ENCODE assay signal across 8 cellular contexts in the genomic region with DNA sequence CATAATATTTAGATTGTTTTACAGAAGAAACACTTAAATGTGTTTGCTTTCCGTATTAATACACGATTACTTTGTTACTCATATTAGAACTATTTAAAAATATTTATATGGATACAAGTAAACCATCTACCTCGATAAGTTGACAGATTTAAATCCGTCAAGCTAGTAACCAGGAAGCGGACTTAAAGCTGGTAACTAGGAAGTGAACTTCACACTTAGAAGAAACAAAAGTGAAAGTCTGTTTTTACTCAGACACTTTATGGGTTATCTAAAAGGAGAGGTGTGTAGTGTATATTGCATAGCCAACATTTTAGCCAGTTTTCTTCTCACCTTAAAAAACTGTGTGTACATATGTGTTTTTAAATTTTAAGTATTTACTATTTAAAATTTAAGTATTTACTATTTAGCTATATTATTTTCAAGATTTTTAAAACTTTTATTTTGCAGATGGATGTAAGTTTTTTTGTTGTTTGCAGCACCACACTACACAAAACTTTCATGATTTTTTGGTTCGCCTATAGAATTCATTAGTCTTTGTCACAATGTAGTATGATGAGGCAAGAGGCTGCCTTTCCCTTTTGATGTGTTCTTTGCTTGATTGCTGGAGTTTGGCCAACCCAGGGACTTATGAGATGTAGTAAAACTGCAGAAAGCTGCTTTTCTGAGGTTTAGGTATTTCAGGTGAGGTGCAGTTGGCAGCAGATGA. TPM values are rescaled to one million over a fixed set of nuclear protein-coding genes. Genes with fewer than 3 reads are reported as not detected.
DNase-seq lines count a peak whose midpoint lies in the region; ATAC-seq, FAIRE-seq and TF ChIP-seq lines count a peak whose summit lies in the region.

No MANE protein-coding gene starts in this region.

- H3K23me2 ChIP-seq in H9 (ENCODE audit: insufficient read length, low read depth, low read length, poor library complexity, severe bottlenecking): peaks cover 7% of the 10 kb centered on the region

- H2BK5ac ChIP-seq in H9 (ENCODE audit: insufficient read length, low read length): no peak overlapping the region

- H2BK120ac ChIP-seq in H9 (ENCODE audit: low read depth, low read length, poor library complexity, severe bottlenecking): no peak overlapping the region

- FAIRE-seq in kidney (lab: Jason Lieb, UNC): peak; percentile 99

- peak overlapping the region; percentile 77 to 96 for H3K4me3 ChIP-seq in kidney (ENCODE audit: low read length in 2 of 2)
- peak overlapping the region; percentile 21 to 99 (median 69) for H3K4me3 ChIP-seq in tibial nerve

- intact Hi-C loops in kidney (cut with DNase I): no loop called here

- peak overlapping the region; percentile 62 for H3K4me2 ChIP-seq in H9 (ENCODE audit: insufficient read depth, insufficient read length, low read length)

- H3K79me1 ChIP-seq in H9 (ENCODE audit: insufficient read depth, low read depth, low read length, poor library complexity, severe bottlenecking): no peaks in the 10 kb centered on the region

- H2BK15ac ChIP-seq in H9 (ENCODE audit: low read depth, low read length): no peak overlapping the region

- peaks cover 27% of the 10 kb centered on the region; the same call in 1 of the 2 replicates for H3K79me2 ChIP-seq in H9 (ENCODE audit: insufficient read depth, low read length)

- H2AK5ac ChIP-seq in H9 (ENCODE audit: insufficient read length, low read length): no peak overlapping the region

- no peak overlapping the region for H4K5ac ChIP-seq in H9 (ENCODE audit: insufficient read length, low read depth, low read length)

- H4K8ac ChIP-seq in H9 (replicated peaks; ENCODE audit: insufficient read length, low read depth, low read length): no peak overlapping the region

- peaks cover 44 to 48% of the 10 kb centered on the region in 2 experiments for H3K4me1 Mint-ChIP-seq in H9

- H3K27me3 ChIP-seq in H9 (ENCODE audit: insufficient read depth, low read length) (no peaks in the 10 kb centered on the region), tibial nerve (no peaks in the 10 kb centered on the region)

- peak; percentile 5 for DNase-seq in activated CD4-positive, CD25-positive, alpha-beta regulatory T cell treated with anti-CD3 and anti-CD28 coated beads, Interleukin-2, amount 50 U/mL, for 16 hours (ENCODE audit: low read depth, low spot score)
- DNase-seq in activated CD4-positive, CD25-positive, alpha-beta regulatory T cell treated with anti-CD3 and anti-CD28 coated beads, Interleukin-2, amount 50 U/mL, for 72 hours: no peak
- no peak for DNase-seq in H9
- peak; percentile 85 to 95 for DNase-seq in Kasumi-1 (lab: John Stamatoyannopoulos, UW)
- no peak for DNase-seq in activated naive CD4-positive, alpha-beta T cell treated with anti-CD3 and anti-CD28 coated beads, Interleukin-2, amount 50 U/mL, for 72 hours (ENCODE audit: low spot score in 2 of 2)
- DNase-seq in kidney: no peak
- DNase-seq in tibial nerve (ENCODE audit: low spot score in 2 of 2): peak in 1 of 2 donors; percentile 22
- DNase-seq in AG08396 (ENCODE audit: low spot score): no peak

- H4K91ac ChIP-seq in H9 (ENCODE audit: insufficient read length, low read depth, low read length): no peak overlapping the region

- peak overlapping the region; percentile 92 to 95 for H3K4me3 Mint-ChIP-seq in H9

- H3K36me3 ChIP-seq in kidney (ENCODE audit: control insufficient read depth in 1 of 2, insufficient read depth in 2 of 2, low read length in 2 of 2) (no peaks in the 10 kb centered on the region), tibial nerve (no peaks in the 10 kb centered on the region)

- H2BK20ac ChIP-seq in H9 (ENCODE audit: low read depth, low read length, poor library complexity, severe bottlenecking): no peak overlapping the region

- peaks cover 0 to 8% (median 7%) of the 10 kb centered on the region in 3 experiments; a peak in 5 of 7 replicates for H3K36me3 Mint-ChIP-seq in H9 (ENCODE audit: insufficient read depth in 1 of 3, low read depth in 3 of 3)
- H3K36me3 Mint-ChIP-seq in activated naive CD4-positive, alpha-beta T cell treated with anti-CD3 and anti-CD28 coated beads, Interleukin-2, amount 50 U/mL, for 72 hours: peaks cover 6 to 13% of the 10 kb centered on the region in 2 donors

- no peak overlapping the region for H2BK12ac ChIP-seq in H9 (ENCODE audit: insufficient read length, low read depth, low read length)

- no peak for TF ChIP-seq EP300 in tibial nerve (IDR thresholded peaks at IDR 0.05)

- TF ChIP-seq CTCF in H9 (conservative IDR thresholded peaks at IDR 0.05) (no peak), kidney (IDR thresholded peaks at IDR 0.05; ENCODE audit: borderline replicate concordance, extremely low read depth, insufficient read depth) (no peak), tibial nerve (IDR thresholded peaks at IDR 0.05) (no peak)

- H3K23ac ChIP-seq in H9 (ENCODE audit: insufficient read length, low read depth, low read length): no peak overlapping the region

- peaks cover 4% of the 10 kb centered on the region; the same call in 1 of the 2 replicates for H3K27me3 Mint-ChIP-seq in H9 (ENCODE audit: low read depth)

- H3K56ac ChIP-seq in H9 (ENCODE audit: insufficient read length, low read depth, low read length): no peak overlapping the region

- no peak for TF ChIP-seq POLR2A in tibial nerve (IDR thresholded peaks at IDR 0.05)

- H3K27ac Mint-ChIP-seq in H9: peak overlapping the region in 2 of 3 experiments; percentile 25 to 81; a peak in 2 of 7 replicates
- H3K27ac Mint-ChIP-seq in activated naive CD4-positive, alpha-beta T cell treated with anti-CD3 and anti-CD28 coated beads, Interleukin-2, amount 50 U/mL, for 72 hours: peak overlapping the region; percentile 78 to 90

- H3K4me1 ChIP-seq in H9 (ENCODE audit: insufficient read depth, low read length) (no peaks in the 10 kb centered on the region; the same call in 1 of the 2 replicates), kidney (ENCODE audit: control insufficient read depth in 1 of 2, insufficient read depth in 1 of 2, low read depth in 1 of 2, low read length in 2 of 2) (peaks cover 2 to 15% of the 10 kb centered on the region in 2 donors), tibial nerve (peaks cover 0 to 61% (median 25%) of the 10 kb centered on the region in 4 donors)

- H3K4ac ChIP-seq in H9 (ENCODE audit: low read depth, low read length): no peak overlapping the region

- H3K9ac ChIP-seq in H9 (ENCODE audit: extremely low read depth, insufficient read length, low read length) (no peak overlapping the region), kidney (ENCODE audit: low read length in 2 of 2) (peak overlapping the region; percentile 31 to 74)

- H2AFZ ChIP-seq in H9 (ENCODE audit: low read length): no peak overlapping the region

- no peak overlapping the region for H3K14ac ChIP-seq in H9 (ENCODE audit: insufficient read depth, low read length)

- no peak overlapping the region for H3K18ac ChIP-seq in H9 (ENCODE audit: insufficient read length, low read depth, low read length)

- no CpG with 5 or more reads among the region's 6 CpGs for WGBS in H9 (ENCODE audit: extremely low coverage, insufficient read length, low lambda C conversion rate)
- 28 to 32% methylated on average over 6 of the region's 6 CpGs for WGBS in tibial nerve, 2 donors

- H4K20me1 ChIP-seq in H9 (ENCODE audit: control insufficient read depth, insufficient read depth, insufficient read length): no peaks in the 10 kb centered on the region

- H3K9me3 Mint-ChIP-seq in H9: peaks cover 0 to 3% of the 10 kb centered on the region in 2 experiments; a peak in 3 of 5 replicates
- H3K9me3 Mint-ChIP-seq in activated naive CD4-positive, alpha-beta T cell treated with anti-CD3 and anti-CD28 coated beads, Interleukin-2, amount 50 U/mL, for 72 hours: no peaks in the 10 kb centered on the region

- no peak overlapping the region for H3T11ph ChIP-seq in H9 (ENCODE audit: low read length)

- H3K9me3 ChIP-seq in H9 (ENCODE audit: control insufficient read depth, low read depth, low read length) (no peaks in the 10 kb centered on the region), kidney (ENCODE audit: control insufficient read depth in 1 of 2, low read length in 2 of 2) (no peaks in the 10 kb centered on the region), tibial nerve (no peaks in the 10 kb centered on the region)

- ATAC-seq in activated naive CD4-positive, alpha-beta T cell treated with anti-CD3 and anti-CD28 coated beads, Interleukin-2, amount 50 U/mL, for 72 hours: peak; percentile 53 to 57

- H3K27ac ChIP-seq in H9 (ENCODE audit: insufficient read length, low read depth, low read length) (no peak overlapping the region), kidney (ENCODE audit: low read depth in 2 of 2, low read length in 2 of 2) (no peak overlapping the region), tibial nerve (peak overlapping the region in 3 of 4 donors; percentile 5 to 93 (median 59))

RNA-seq across cellular contexts. Expression of gene USP25, which starts 2.7 kb away (rescaled TPM):
- total RNA-seq in H9 (2021): 35.1 and 36.3 TPM in 2 replicates
- 10 to 100 TPM; 20.9 to 32.7 TPM for total RNA-seq in activated naive CD4-positive, alpha-beta T cell treated with anti-CD3 and anti-CD28 coated beads, Interleukin-2, amount 50 U/mL, for 72 hours
- total RNA-seq in kidney: 51.6 TPM
- 14.0 TPM for polyA plus RNA-seq in kidney (ENCODE audit: insufficient read depth, low read depth, low replicate concordance)
- 10 to 100 TPM; 59.6 to 79.8 (median 69.9) TPM for total RNA-seq in tibial nerve

Comparison
In these comparisons a context has a peak if more than half of its experiments do, and no peak if none do; other contexts are left out.
1. DNase-seq: peak in activated CD4-positive, CD25-positive, alpha-beta regulatory T cell treated with anti-CD3 and anti-CD28 coated beads, Interleukin-2, amount 50 U/mL, for 16 hours (single experiment) and Kasumi-1 (2 of 2); none in activated CD4-positive, CD25-positive, alpha-beta regulatory T cell treated with anti-CD3 and anti-CD28 coated beads, Interleukin-2, amount 50 U/mL, for 72 hours (single experiment), H9 (single experiment), activated naive CD4-positive, alpha-beta T cell treated with anti-CD3 and anti-CD28 coated beads, Interleukin-2, amount 50 U/mL, for 72 hours (0 of 2), kidney (single experiment) and AG08396 (single experiment).
2. H3K27ac ChIP-seq: peak in tibial nerve (3 of 4); none in H9 (single experiment) and kidney (0 of 2).